1 cellular context compared by ENCODE assay signal in the genomic region with DNA sequence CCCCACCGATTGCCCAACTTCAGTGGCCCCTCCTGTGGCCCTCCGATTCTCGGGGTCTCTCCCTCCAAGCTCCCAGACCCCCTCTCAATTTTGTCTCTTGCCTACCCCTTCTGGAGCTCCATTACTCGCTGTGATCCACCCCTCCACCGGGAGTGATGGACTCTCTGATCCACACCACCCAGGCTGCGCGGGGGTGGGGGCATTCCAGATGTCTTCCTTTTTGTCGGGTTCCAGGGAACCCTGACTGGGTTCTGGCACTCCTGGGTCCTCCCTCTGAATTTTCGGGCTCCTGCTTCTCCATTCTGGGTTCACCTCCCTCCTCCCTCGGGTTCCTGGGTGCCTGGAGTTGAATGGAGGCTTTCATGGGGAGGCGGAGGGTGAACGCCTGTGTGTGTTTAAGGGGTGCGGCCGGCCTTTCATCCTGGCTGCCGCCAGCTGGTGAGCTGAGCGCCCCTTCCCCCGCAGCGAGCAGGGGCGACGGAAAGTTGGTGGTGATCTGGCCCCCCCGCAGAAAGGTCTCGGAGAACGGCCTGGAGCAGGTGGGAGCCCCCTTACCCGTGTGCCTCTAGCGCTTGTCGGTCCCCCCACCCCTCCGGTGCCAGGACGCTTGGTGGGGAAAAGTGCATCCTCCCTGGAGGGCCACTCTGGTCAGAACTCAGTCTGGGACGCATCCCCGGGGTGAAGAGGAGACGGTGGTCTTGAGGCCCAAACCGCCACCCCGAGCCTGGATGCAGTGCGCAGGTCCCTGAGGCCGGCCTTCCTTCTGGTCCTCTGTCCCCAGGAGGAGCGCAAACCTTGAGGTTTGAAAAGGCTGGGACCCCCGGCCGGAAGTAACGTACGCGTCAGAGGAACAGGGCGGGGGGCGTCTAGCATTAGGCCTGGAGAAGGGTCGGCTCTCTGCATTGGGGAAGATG.
TF ChIP-seq lines count a peak whose summit lies in the region.

No MANE protein-coding gene starts in this region.

TF ChIP-seq in SK-N-SH, 30 proteins besides CTCF, POLR2A, EP300 and RAD21 (continued from another document):
- TF ChIP-seq MEF2A (IDR thresholded peaks at IDR 0.05; ENCODE audit: borderline replicate concordance, low read depth) (no peak), CHD2 (IDR thresholded peaks at IDR 0.05; ENCODE audit: low read length, partially characterized antibody) (no peak), YY1 (IDR thresholded peaks at IDR 0.05; ENCODE audit: low read depth) (no peak), SIN3A (IDR thresholded peaks at IDR 0.05; ENCODE audit: borderline replicate concordance, low read depth, low read length) (no peak), RFX5 (IDR thresholded peaks at IDR 0.05; ENCODE audit: low read length) (no peak), RCOR1 (IDR thresholded peaks at IDR 0.05; ENCODE audit: low read length) (no peak), FOXM1 (IDR thresholded peaks at IDR 0.05; ENCODE audit: low read depth) (no peak)
- TF ChIP-seq, protein P1, sequence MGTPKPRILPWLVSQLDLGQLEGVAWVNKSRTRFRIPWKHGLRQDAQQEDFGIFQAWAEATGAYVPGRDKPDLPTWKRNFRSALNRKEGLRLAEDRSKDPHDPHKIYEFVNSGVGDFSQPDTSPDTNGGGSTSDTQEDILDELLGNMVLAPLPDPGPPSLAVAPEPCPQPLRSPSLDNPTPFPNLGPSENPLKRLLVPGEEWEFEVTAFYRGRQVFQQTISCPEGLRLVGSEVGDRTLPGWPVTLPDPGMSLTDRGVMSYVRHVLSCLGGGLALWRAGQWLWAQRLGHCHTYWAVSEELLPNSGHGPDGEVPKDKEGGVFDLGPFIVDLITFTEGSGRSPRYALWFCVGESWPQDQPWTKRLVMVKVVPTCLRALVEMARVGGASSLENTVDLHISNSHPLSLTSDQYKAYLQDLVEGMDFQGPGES (IDR thresholded peaks at IDR 0.05; ENCODE audit: low read depth, low read length): no peak
